Comparison of ENCODE assay signal across 25 cellular contexts in genomic region chr15:23539892-23540291, GRCh38. TPM values are rescaled to one million over a fixed set of nuclear protein-coding genes. Genes with fewer than 3 reads are reported as not detected.
"Had no signal": no experiment of that assay in that cellular context is flagged by ENCODE, and none has a peak within 500 bp of the region (broad histone marks: within the 10 kb centered on the region; RNA-seq: fewer than 3 reads in every experiment).

No MANE protein-coding gene starts in this region.

- ATAC-seq: foreskin keratinocyte, gastroesophageal sphincter, heart right ventricle, left cardiac atrium, left lung, left ventricle myocardium superior, lower lobe of right lung, mucosa of descending colon had no signal

- H3K4me3 ChIP-seq: coronary artery, dorsolateral prefrontal cortex, esophagus muscularis mucosa, gastroesophageal sphincter, heart right ventricle, left lung, lower lobe of right lung, mucosa of descending colon had no signal

- H3K4me3 Mint-ChIP-seq: mesothelial cell of epicardium, naive B cell had no signal

- H3K9me3 ChIP-seq: esophagus muscularis mucosa, gastroesophageal sphincter, heart right ventricle, lower lobe of right lung, mucosa of descending colon had no signal

- H3K36me3 Mint-ChIP-seq: mesothelial cell of epicardium, naive B cell had no signal

- H3K27me3 Mint-ChIP-seq: naive B cell had no signal

- H3K36me3 ChIP-seq: esophagus muscularis mucosa, gastroesophageal sphincter, heart right ventricle, left lung, lower lobe of right lung had no signal

- FAIRE-seq: colon, endothelial cell of umbilical vein, frontal cortex, islet of Langerhans, keratinocyte had no signal

- H3K27ac ChIP-seq: coronary artery, dorsolateral prefrontal cortex, esophagus muscularis mucosa, foreskin keratinocyte, gastroesophageal sphincter, heart right ventricle, left lung, lower lobe of right lung had no signal

- DNase-seq: dermis blood vessel endothelial cell; dorsolateral prefrontal cortex; effector CD4-positive, alpha-beta T cell; effector memory CD4-positive, alpha-beta T cell; foreskin keratinocyte; head of caudate nucleus; heart right ventricle; hippocampal formation; left cardiac atrium; left lung; left ventricle myocardium superior; lower lobe of right lung; mesenchymal stem cell; mucosa of descending colon; naive B cell had no signal

- H3K27me3 ChIP-seq: esophagus muscularis mucosa, foreskin keratinocyte, gastroesophageal sphincter, left lung had no signal

- H3K27ac Mint-ChIP-seq: mesothelial cell of epicardium, naive B cell had no signal

- H3K4me1 Mint-ChIP-seq: mesothelial cell of epicardium, naive B cell had no signal

- H3K4me1 ChIP-seq: esophagus muscularis mucosa, foreskin keratinocyte, gastroesophageal sphincter, heart right ventricle, left lung, lower lobe of right lung had no signal

RNA-seq across cellular contexts. Expression of gene MKRN3, which starts 25.6 kb away (rescaled TPM):
- total RNA-seq: mesenteric fat pad had no signal
- polyA plus RNA-seq: keratinocyte had no signal
